Comparison of ENCODE assay signal across 24 cellular contexts in genomic region chr2:236888766-236889035, GRCh38.
DNase-seq lines count a peak whose midpoint lies in the region; ATAC-seq, FAIRE-seq and TF ChIP-seq lines count a peak whose summit lies in the region.
"Had no signal": no experiment of that assay in that cellular context is flagged by ENCODE, and none has a peak within 500 bp of the region (broad histone marks: within the 10 kb centered on the region; RNA-seq: fewer than 3 reads in every experiment).

No MANE protein-coding gene starts in this region.

- no peaks in the 10 kb centered on the region for H3K27me3 Mint-ChIP-seq in mesothelial cell of epicardium (ENCODE audit: low read depth)

- peaks cover 1% of the 10 kb centered on the region for H3K9me3 Mint-ChIP-seq in mesothelial cell of epicardium
- H3K9me3 Mint-ChIP-seq: HFFc6 had no signal

- ATAC-seq in Right ventricle myocardium superior (ENCODE audit: poor library complexity) (no peak), omental fat pad (ENCODE audit: low FRiP score) (no peak), HG03045 (IDR thresholded peaks at IDR 0.05; ENCODE audit: unreplicated experiment) (no peak)

- peaks cover 53% of the 10 kb centered on the region for H3K4me1 Mint-ChIP-seq in mesothelial cell of epicardium

- TF ChIP-seq CTCF in right atrium auricular region (IDR thresholded peaks at IDR 0.05) (no peak), mesothelial cell of epicardium (IDR thresholded peaks at IDR 0.05; ENCODE audit: unreplicated experiment) (no peak), omental fat pad (IDR thresholded peaks at IDR 0.05) (no peak)

- WGBS in small intestine, 3 donors = 64 to 68% (median 67%) methylated on average over 9 of the region's 9 CpGs

- H3K4me1 ChIP-seq in right atrium auricular region (peaks cover 0 to 21% of the 10 kb centered on the region in 2 donors), small intestine (ENCODE audit: control insufficient read depth in 2 of 2, insufficient read depth in 1 of 2, low read depth in 1 of 2, low read length in 1 of 2) (peaks cover 0 to 3% of the 10 kb centered on the region in 2 donors)

- peak overlapping the region; percentile 95 for H3K27ac Mint-ChIP-seq in mesothelial cell of epicardium
- H3K27ac Mint-ChIP-seq: dendritic cell treated with granulocyte-macrophage colony-stimulating factor and Interleukin-4, amounts not matched to agents 40 ng/mL and 50 ng/mL, for 4 days had no signal

- no peaks in the 10 kb centered on the region for H3K27me3 ChIP-seq in right atrium auricular region
- H3K27me3 ChIP-seq in small intestine (ENCODE audit: control insufficient read depth in 2 of 2, insufficient read depth in 2 of 2, low read length in 2 of 2) = no peaks in the 10 kb centered on the region
- H3K27me3 ChIP-seq: BE2C, heart left ventricle had no signal

- H3K27ac ChIP-seq in right atrium auricular region (peak overlapping the region; percentile 66 to 83), small intestine (ENCODE audit: low read depth in 1 of 2, low read length in 1 of 2) (peak overlapping the region; percentile 65 to 74)
- H3K27ac ChIP-seq: SK-N-MC had no signal

- intact Hi-C loops in Right ventricle myocardium superior (cut with DNase I) = no loop called here

- H3K4me3 ChIP-seq in right atrium auricular region = no peak overlapping the region
- no peak overlapping the region for H3K4me3 ChIP-seq in small intestine (ENCODE audit: low read depth in 1 of 2, low read length in 2 of 2)
- H3K4me3 ChIP-seq: heart left ventricle, SK-N-MC had no signal

- DNase-seq in right atrium auricular region (ENCODE audit: low spot score) (no peak), Right ventricle myocardium superior (no peak), mesothelial cell of epicardium (ENCODE audit: low spot score in 2 of 2, unreplicated experiment in 2 of 2) (no peak), small intestine (no peak), mesenteric fat pad (ENCODE audit: low spot score) (no peak), omental fat pad (ENCODE audit: low spot score) (no peak), SW480 (ENCODE audit: low spot score) (no peak)
- DNase-seq: activated effector memory CD4-positive, alpha-beta T cell treated with anti-CD3 and anti-CD28 coated beads, Interleukin-2, amount 50 U/mL, for 16 hours; BE2C; DMS79 treated with DMSO at 0.1 percent for 48 hours; heart left ventricle; HFFc6; left ventricle myocardium superior; MV-4-11; NCI-H524; substantia nigra; T-helper 2 cell had no signal

- no peaks in the 10 kb centered on the region for H3K9me3 ChIP-seq in right atrium auricular region
- H3K9me3 ChIP-seq in small intestine (ENCODE audit: control insufficient read depth, low read depth) = no peaks in the 10 kb centered on the region
- H3K9me3 ChIP-seq: BE2C, heart left ventricle had no signal

- H3K36me3 ChIP-seq in right atrium auricular region (no peaks in the 10 kb centered on the region), small intestine (ENCODE audit: control insufficient read depth in 2 of 2, insufficient read depth in 2 of 2, low read length in 2 of 2) (no peaks in the 10 kb centered on the region)
- H3K36me3 ChIP-seq: BE2C, heart left ventricle had no signal

- H3K36me3 Mint-ChIP-seq in mesothelial cell of epicardium = no peaks in the 10 kb centered on the region

- no peak overlapping the region for H3K4me3 Mint-ChIP-seq in mesothelial cell of epicardium
- H3K4me3 Mint-ChIP-seq: dendritic cell treated with granulocyte-macrophage colony-stimulating factor and Interleukin-4, amounts not matched to agents 40 ng/mL and 50 ng/mL, for 4 days; HFFc6 had no signal

- FAIRE-seq in small intestine (lab: Jason Lieb, UNC) = no peak
- FAIRE-seq: A204.1, bronchial epithelial cell, GM12891, HTR-8/SVneo had no signal
